8 cellular contexts compared by ENCODE assay signal in the genomic region with DNA sequence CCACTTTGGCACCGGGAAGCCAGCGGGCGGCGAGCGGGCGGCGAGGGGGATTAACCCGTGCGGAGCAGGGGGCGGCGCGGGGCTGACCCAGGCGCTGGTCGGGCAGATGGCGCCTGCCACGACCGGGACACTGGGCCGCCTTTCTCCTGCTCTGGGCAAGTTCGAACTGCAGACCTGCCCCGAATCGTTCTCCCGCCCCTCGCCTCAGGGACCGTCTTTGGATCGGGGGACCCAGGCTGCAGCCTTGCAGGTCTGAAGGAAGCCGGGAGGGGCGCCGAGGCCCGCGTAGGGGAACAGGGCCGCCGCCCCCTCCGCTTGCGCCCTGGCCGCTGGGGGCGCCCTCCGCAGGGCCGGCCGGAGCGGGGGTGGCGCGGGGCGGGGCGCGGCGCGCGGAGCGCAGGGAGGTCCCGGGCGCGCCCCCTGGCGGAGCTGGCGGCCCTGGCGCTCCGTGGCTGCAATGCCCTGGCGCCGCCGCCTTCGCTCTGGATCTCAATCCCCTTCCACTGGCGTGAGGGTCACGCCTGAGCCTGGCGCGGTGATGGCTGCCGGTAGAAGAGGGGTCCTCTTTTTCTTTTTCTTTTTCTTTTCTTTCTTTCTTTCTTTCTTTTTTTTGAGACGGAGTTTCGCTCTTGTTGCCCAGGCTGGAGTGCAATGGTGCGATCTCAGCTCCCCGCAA. TPM values are rescaled to one million over a fixed set of nuclear protein-coding genes. Genes with fewer than 3 reads are reported as not detected.
DNase-seq lines count a peak whose midpoint lies in the region; ATAC-seq and TF ChIP-seq lines count a peak whose summit lies in the region.

No MANE protein-coding gene starts in this region.

- H3K27me3 ChIP-seq in CD4-positive, alpha-beta T cell (ENCODE audit: control insufficient read depth, insufficient read depth, low read length): no peaks in the 10 kb centered on the region
- peaks cover 36% of the 10 kb centered on the region for H3K27me3 ChIP-seq in thymus (ENCODE audit: control insufficient read depth, insufficient read depth)

- no peaks in the 10 kb centered on the region for H3K36me3 ChIP-seq in thymus (ENCODE audit: control insufficient read depth, insufficient read depth)

- peak; percentile 65 to 88 (median 80) for DNase-seq in CD4-positive, alpha-beta T cell
- DNase-seq in GM20000 (ENCODE audit: low spot score) (peak; percentile 93), Kasumi-1 (lab: John Stamatoyannopoulos, UW) (peak; percentile 74 to 87), SKM-1 (lab: John Stamatoyannopoulos, UW; ENCODE audit: unreplicated experiment) (peak; percentile 14), Right ventricle myocardium superior (peak; percentile 91), osteocyte (ENCODE audit: extremely low spot score, unreplicated experiment) (peak; percentile 96)

- H3K9me3 Mint-ChIP-seq in CD4-positive, alpha-beta T cell: no peaks in the 10 kb centered on the region
- no peaks in the 10 kb centered on the region for H3K9me3 Mint-ChIP-seq in activated naive CD4-positive, alpha-beta T cell treated with anti-CD3 and anti-CD28 coated beads, Interleukin-2, amount 50 U/mL, for 24 hours
- no peaks in the 10 kb centered on the region for H3K9me3 Mint-ChIP-seq in osteocyte (ENCODE audit: unreplicated experiment)

- H3K27ac ChIP-seq in CD4-positive, alpha-beta T cell (ENCODE audit: low read depth, low read length): no peak overlapping the region
- H3K27ac ChIP-seq in thymus (ENCODE audit: low read depth): no peak overlapping the region

- peak; percentile 79 for ATAC-seq in CD4-positive, alpha-beta T cell (ENCODE audit: poor library complexity)
- peak; percentile 89 for ATAC-seq in Right ventricle myocardium superior (ENCODE audit: poor library complexity)

- CTCF ChIA-PET in CD4-positive, alpha-beta T cell (lab: Charles Lee): interaction anchor here (0.5 to 2.2 kb wide), 20 partner anchors 10 to 1551 kb away, joined by 3 to 17 read pairs (median 3); partner anchors contain the start of gene YLPM1

- H3K4me1 Mint-ChIP-seq in CD4-positive, alpha-beta T cell (ENCODE audit: low read depth): peaks cover 29% of the 10 kb centered on the region
- peaks cover 41% of the 10 kb centered on the region for H3K4me1 Mint-ChIP-seq in activated naive CD4-positive, alpha-beta T cell treated with anti-CD3 and anti-CD28 coated beads, Interleukin-2, amount 50 U/mL, for 24 hours
- H3K4me1 Mint-ChIP-seq in osteocyte (ENCODE audit: unreplicated experiment): peaks cover 72% of the 10 kb centered on the region

- WGBS in thymus: 5% methylated on average over 69 of the region's 69 CpGs

- POLR2A ChIA-PET in CD4-positive, alpha-beta T cell (lab: Charles Lee): interaction anchor here (0.7 to 1.8 kb wide), 3 partner anchors 119 to 853 kb away, joined by 3 to 12 read pairs (median 3); partner anchors contain the start of genes ISCA2, NPC2 and YLPM1

- H3K9me3 ChIP-seq in CD4-positive, alpha-beta T cell (ENCODE audit: control insufficient read depth, low read length): no peaks in the 10 kb centered on the region
- H3K9me3 ChIP-seq in thymus (ENCODE audit: control insufficient read depth): no peaks in the 10 kb centered on the region

- H3K27ac Mint-ChIP-seq in CD4-positive, alpha-beta T cell: no peak overlapping the region
- no peak overlapping the region for H3K27ac Mint-ChIP-seq in activated naive CD4-positive, alpha-beta T cell treated with anti-CD3 and anti-CD28 coated beads, Interleukin-2, amount 50 U/mL, for 24 hours
- H3K27ac Mint-ChIP-seq in osteocyte (ENCODE audit: unreplicated experiment): peak overlapping the region; percentile 52

- H3K4me1 ChIP-seq in thymus (ENCODE audit: control insufficient read depth, insufficient read depth, low read length): peaks cover 14% of the 10 kb centered on the region

- peak overlapping the region; percentile 79 for H3K4me3 Mint-ChIP-seq in CD4-positive, alpha-beta T cell
- peak overlapping the region; percentile 78 for H3K4me3 Mint-ChIP-seq in activated naive CD4-positive, alpha-beta T cell treated with anti-CD3 and anti-CD28 coated beads, Interleukin-2, amount 50 U/mL, for 24 hours
- peak overlapping the region; percentile 88 for H3K4me3 Mint-ChIP-seq in osteocyte (ENCODE audit: unreplicated experiment)

- peaks cover 9% of the 10 kb centered on the region for H3K27me3 Mint-ChIP-seq in CD4-positive, alpha-beta T cell
- H3K27me3 Mint-ChIP-seq in activated naive CD4-positive, alpha-beta T cell treated with anti-CD3 and anti-CD28 coated beads, Interleukin-2, amount 50 U/mL, for 24 hours: no peaks in the 10 kb centered on the region
- no peaks in the 10 kb centered on the region for H3K27me3 Mint-ChIP-seq in osteocyte (ENCODE audit: unreplicated experiment)

- H3K4me3 ChIP-seq in thymus (ENCODE audit: low read length): peak overlapping the region; percentile 53

- TF ChIP-seq CTCF in CD4-positive, alpha-beta T cell (IDR thresholded peaks at IDR 0.05): peak; percentile 52
- peak; percentile 91 for TF ChIP-seq CTCF in GM20000 (IDR thresholded peaks at IDR 0.05; ENCODE audit: extremely low read depth, missing control alignments)
- TF ChIP-seq CTCF in osteocyte (IDR thresholded peaks at IDR 0.05): peak; percentile 73

- H3K36me3 Mint-ChIP-seq in CD4-positive, alpha-beta T cell (ENCODE audit: low read depth): no peaks in the 10 kb centered on the region
- H3K36me3 Mint-ChIP-seq in activated naive CD4-positive, alpha-beta T cell treated with anti-CD3 and anti-CD28 coated beads, Interleukin-2, amount 50 U/mL, for 24 hours: no peaks in the 10 kb centered on the region
- H3K36me3 Mint-ChIP-seq in osteocyte (ENCODE audit: unreplicated experiment): peaks cover 1% of the 10 kb centered on the region

- intact Hi-C loops in CD4-positive, alpha-beta T cell (cut with DNase I, micrococcal nuclease): loop anchor here in 1 of 2 experiments (1.0 to 5.0 kb wide), 3 partner anchors 101 to 1365 kb away; partner anchors contain the start of genes AREL1 and FCF1
- intact Hi-C loops in Right ventricle myocardium superior (cut with DNase I): loop anchor here (10.0 kb wide), 1 partner anchor 248 kb away; no protein-coding TSS in a partner anchor

RNA-seq across cellular contexts. Expression of gene LTBP2, which starts 0.4 kb away (rescaled TPM):
- under 1 TPM; 0.45 to 0.47 TPM for total RNA-seq in CD4-positive, alpha-beta T cell
- 11.9 TPM for total RNA-seq in Right ventricle myocardium superior
- total RNA-seq in osteocyte: 377 and 379 TPM in 2 replicates
- polyA plus RNA-seq in thymus: 2.9 TPM

Comparison
In these comparisons a context has a peak if more than half of its experiments do, and no peak if none do; other contexts are left out.
1. DNase-seq: peak in every context shown above with its lines; median percentile 96 in osteocyte; 93 in GM20000; 91 in Right ventricle myocardium superior; 80 in Kasumi-1; 80 in CD4-positive, alpha-beta T cell; 14 in SKM-1.
2. RNA of gene LTBP2, which starts 0.4 kb away (total RNA-seq): 377 to 379 TPM in osteocyte; 11.9 TPM in Right ventricle myocardium superior (single experiment) and 0.45 to 0.47 TPM in CD4-positive, alpha-beta T cell; every median in the first group is over 10 times any median in the second.
3. Peak in every context shown above with its lines, with median percentiles within 50 percentile points of each other: H3K4me3 Mint-ChIP-seq and CTCF ChIP-seq.